ENCODE assay signal across 26 cellular contexts in the genomic region with DNA sequence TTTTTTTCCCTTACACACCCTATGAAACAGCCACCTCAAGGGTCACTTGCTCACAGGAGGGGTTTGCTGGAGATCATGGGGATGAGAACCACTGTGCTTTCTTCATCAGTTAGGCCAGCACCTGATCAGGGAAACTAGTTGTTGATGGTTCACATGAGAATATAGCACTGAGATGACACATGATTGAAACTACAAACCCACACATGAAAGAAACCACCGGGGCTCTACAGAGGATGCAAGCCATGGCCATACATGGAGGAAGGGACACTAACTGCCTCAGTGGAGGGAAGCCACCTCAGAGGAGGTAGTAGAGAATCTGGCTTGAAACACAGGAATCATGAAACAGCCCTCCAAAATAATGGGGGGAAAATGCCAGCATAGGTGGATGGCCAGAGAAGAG.
DNase-seq lines count a peak whose midpoint lies in the region; ATAC-seq lines count a peak whose summit lies in the region.
"Had no signal": no experiment of that assay in that cellular context is flagged by ENCODE, and none has a peak within 500 bp of the region (broad histone marks: within the 10 kb centered on the region; RNA-seq: fewer than 3 reads in every experiment).

No MANE protein-coding gene starts in this region.

- H3K9me3 Mint-ChIP-seq in activated CD4-positive, alpha-beta T cell treated with anti-CD3 and anti-CD28 coated beads for 36 hours (ENCODE audit: low read depth): no peaks in the 10 kb centered on the region
- no peaks in the 10 kb centered on the region for H3K9me3 Mint-ChIP-seq in activated CD4-positive, alpha-beta T cell treated with anti-CD3 and anti-CD28 coated beads, Interleukin-2, amount 10 ng/mL, durations not matched to agents 24 days and 14 days
- H3K9me3 Mint-ChIP-seq in activated T-helper 17 cell treated with anti-CD3 and anti-CD28 coated beads, Interleukin-2, amount 50 U/mL, for 72 hours: no peaks in the 10 kb centered on the region
- no peaks in the 10 kb centered on the region for H3K9me3 Mint-ChIP-seq in CD8-positive, alpha-beta memory T cell
- no peaks in the 10 kb centered on the region for H3K9me3 Mint-ChIP-seq in stimulated activated naive B cell treated with anti-CD40 and anti-IgM and Interleukin-4, amounts not matched to agents 10 μg/mL and 1 μg/mL and 100 μg/mL, for 72 hours
- H3K9me3 Mint-ChIP-seq: central memory CD8-positive, alpha-beta T cell had no signal

- CTCF ChIA-PET in activated CD4-positive, alpha-beta T cell treated with anti-CD3 and anti-CD28 coated beads for 36 hours (lab: Charles Lee): no interaction called here
- CTCF ChIA-PET in CD8-positive, alpha-beta memory T cell (lab: Charles Lee): no interaction called here

- POLR2A ChIA-PET in activated CD4-positive, alpha-beta T cell treated with anti-CD3 and anti-CD28 coated beads for 36 hours (lab: Charles Lee): no interaction called here
- POLR2A ChIA-PET in CD8-positive, alpha-beta memory T cell (lab: Charles Lee): no interaction called here

- no peak overlapping the region for H3K27ac ChIP-seq in CD8-positive, alpha-beta memory T cell (ENCODE audit: low read depth, low read length)
- H3K27ac ChIP-seq: ascending aorta, epithelial cell of prostate, foreskin keratinocyte, PC-9, upper lobe of left lung had no signal

- H3K36me3 ChIP-seq in CD8-positive, alpha-beta memory T cell (ENCODE audit: insufficient read depth, low read length): no peaks in the 10 kb centered on the region
- H3K36me3 ChIP-seq: ascending aorta, upper lobe of left lung had no signal

- no peak for DNase-seq in activated CD4-positive, alpha-beta T cell treated with anti-CD3 and anti-CD28 coated beads for 36 hours
- DNase-seq in activated CD4-positive, alpha-beta T cell treated with anti-CD3 and anti-CD28 coated beads, Interleukin-2, amount 10 ng/mL, durations not matched to agents 24 days and 14 days: no peak
- no peak for DNase-seq in CD8-positive, alpha-beta memory T cell
- DNase-seq in CD1c-positive myeloid dendritic cell (ENCODE audit: extremely low spot score): no peak
- DNase-seq in stimulated activated naive B cell treated with anti-CD40 and anti-IgM and Interleukin-4, amounts not matched to agents 10 μg/mL and 1 μg/mL and 100 μg/mL, for 72 hours: no peak
- DNase-seq: activated naive CD4-positive, alpha-beta T cell; AML-193; COR-L47; foreskin keratinocyte; GOT3; hippocampal formation; Kasumi-1; NCI-H1092; NCI-H2029 treated with DMSO at 0.1 percent for 48 hours; NCI-H446; PC-9; small intestine; stimulated activated CD4-positive, alpha-beta T cell treated with anti-CD3 and anti-CD28 coated beads, Interleukin-2, amount 100 ng/mL, for 48 hours; upper lobe of left lung had no signal

- H3K4me3 ChIP-seq in CD8-positive, alpha-beta memory T cell (ENCODE audit: low read length): no peak overlapping the region
- H3K4me3 ChIP-seq: ascending aorta, lung, PC-9, upper lobe of left lung had no signal

- ATAC-seq in activated CD4-positive, alpha-beta T cell treated with anti-CD3 and anti-CD28 coated beads for 36 hours: peak; percentile 30
- ATAC-seq in GM19351 (IDR thresholded peaks at IDR 0.05; ENCODE audit: unreplicated experiment) (peak; percentile 86), HG02678 (IDR thresholded peaks at IDR 0.05; ENCODE audit: unreplicated experiment) (peak; percentile 75)
- peak; percentile 85 for ATAC-seq in activated T-helper 17 cell treated with anti-CD3 and anti-CD28 coated beads, Interleukin-2, amount 50 U/mL, for 72 hours (replicated peaks)
- ATAC-seq in stimulated activated naive B cell treated with anti-CD40 and anti-IgM and Interleukin-4, amounts not matched to agents 10 μg/mL and 1 μg/mL and 100 μg/mL, for 72 hours (replicated peaks): no peak
- ATAC-seq: foreskin keratinocyte had no signal

- H3K9me3 ChIP-seq in CD8-positive, alpha-beta memory T cell (ENCODE audit: low read length): no peaks in the 10 kb centered on the region
- H3K9me3 ChIP-seq: ascending aorta, upper lobe of left lung had no signal

- no peak overlapping the region for H3K4me3 Mint-ChIP-seq in activated CD4-positive, alpha-beta T cell treated with anti-CD3 and anti-CD28 coated beads for 36 hours
- no peak overlapping the region for H3K4me3 Mint-ChIP-seq in activated CD4-positive, alpha-beta T cell treated with anti-CD3 and anti-CD28 coated beads, Interleukin-2, amount 10 ng/mL, durations not matched to agents 24 days and 14 days
- no peak overlapping the region for H3K4me3 Mint-ChIP-seq in activated T-helper 17 cell treated with anti-CD3 and anti-CD28 coated beads, Interleukin-2, amount 50 U/mL, for 72 hours
- H3K4me3 Mint-ChIP-seq in CD8-positive, alpha-beta memory T cell: no peak overlapping the region
- no peak overlapping the region for H3K4me3 Mint-ChIP-seq in stimulated activated naive B cell treated with anti-CD40 and anti-IgM and Interleukin-4, amounts not matched to agents 10 μg/mL and 1 μg/mL and 100 μg/mL, for 72 hours
- H3K4me3 Mint-ChIP-seq: central memory CD8-positive, alpha-beta T cell had no signal

- peaks cover 10% of the 10 kb centered on the region for H3K27me3 Mint-ChIP-seq in activated CD4-positive, alpha-beta T cell treated with anti-CD3 and anti-CD28 coated beads for 36 hours
- peaks cover 33% of the 10 kb centered on the region for H3K27me3 Mint-ChIP-seq in activated CD4-positive, alpha-beta T cell treated with anti-CD3 and anti-CD28 coated beads, Interleukin-2, amount 10 ng/mL, durations not matched to agents 24 days and 14 days
- H3K27me3 Mint-ChIP-seq in activated T-helper 17 cell treated with anti-CD3 and anti-CD28 coated beads, Interleukin-2, amount 50 U/mL, for 72 hours: peaks cover 20% of the 10 kb centered on the region
- H3K27me3 Mint-ChIP-seq in CD8-positive, alpha-beta memory T cell: peaks cover 28 to 38% of the 10 kb centered on the region in 2 donors
- H3K27me3 Mint-ChIP-seq in stimulated activated naive B cell treated with anti-CD40 and anti-IgM and Interleukin-4, amounts not matched to agents 10 μg/mL and 1 μg/mL and 100 μg/mL, for 72 hours: peaks cover 18 to 25% of the 10 kb centered on the region in 2 donors

- H3K27ac Mint-ChIP-seq in activated CD4-positive, alpha-beta T cell treated with anti-CD3 and anti-CD28 coated beads for 36 hours: no peak overlapping the region
- H3K27ac Mint-ChIP-seq in activated CD4-positive, alpha-beta T cell treated with anti-CD3 and anti-CD28 coated beads, Interleukin-2, amount 10 ng/mL, durations not matched to agents 24 days and 14 days: no peak overlapping the region
- no peak overlapping the region for H3K27ac Mint-ChIP-seq in activated T-helper 17 cell treated with anti-CD3 and anti-CD28 coated beads, Interleukin-2, amount 50 U/mL, for 72 hours
- H3K27ac Mint-ChIP-seq in CD8-positive, alpha-beta memory T cell: no peak overlapping the region
- H3K27ac Mint-ChIP-seq in stimulated activated naive B cell treated with anti-CD40 and anti-IgM and Interleukin-4, amounts not matched to agents 10 μg/mL and 1 μg/mL and 100 μg/mL, for 72 hours: no peak overlapping the region

- H3K4me1 Mint-ChIP-seq in activated CD4-positive, alpha-beta T cell treated with anti-CD3 and anti-CD28 coated beads for 36 hours: no peaks in the 10 kb centered on the region
- H3K4me1 Mint-ChIP-seq in activated CD4-positive, alpha-beta T cell treated with anti-CD3 and anti-CD28 coated beads, Interleukin-2, amount 10 ng/mL, durations not matched to agents 24 days and 14 days: peaks cover 8% of the 10 kb centered on the region
- H3K4me1 Mint-ChIP-seq in activated T-helper 17 cell treated with anti-CD3 and anti-CD28 coated beads, Interleukin-2, amount 50 U/mL, for 72 hours: no peaks in the 10 kb centered on the region
- H3K4me1 Mint-ChIP-seq in CD8-positive, alpha-beta memory T cell: no peaks in the 10 kb centered on the region
- H3K4me1 Mint-ChIP-seq in stimulated activated naive B cell treated with anti-CD40 and anti-IgM and Interleukin-4, amounts not matched to agents 10 μg/mL and 1 μg/mL and 100 μg/mL, for 72 hours: no peaks in the 10 kb centered on the region
- H3K4me1 Mint-ChIP-seq: central memory CD8-positive, alpha-beta T cell had no signal

- intact Hi-C loops in activated CD4-positive, alpha-beta T cell treated with anti-CD3 and anti-CD28 coated beads for 36 hours (cut with DNase I, micrococcal nuclease): no loop called here
- intact Hi-C loops in activated CD4-positive, alpha-beta T cell treated with anti-CD3 and anti-CD28 coated beads, Interleukin-2, amount 10 ng/mL, durations not matched to agents 24 days and 14 days (cut with micrococcal nuclease): no loop called here

- H3K27me3 ChIP-seq in CD8-positive, alpha-beta memory T cell (ENCODE audit: insufficient read depth, low read length, poor library complexity, severe bottlenecking): peaks cover 6% of the 10 kb centered on the region
- H3K27me3 ChIP-seq: ascending aorta, upper lobe of left lung had no signal

- no peaks in the 10 kb centered on the region for H3K4me1 ChIP-seq in CD8-positive, alpha-beta memory T cell (ENCODE audit: insufficient read depth, low read length)
- H3K4me1 ChIP-seq: ascending aorta, foreskin keratinocyte, upper lobe of left lung had no signal

- H3K36me3 Mint-ChIP-seq in activated CD4-positive, alpha-beta T cell treated with anti-CD3 and anti-CD28 coated beads for 36 hours (ENCODE audit: low read depth): no peaks in the 10 kb centered on the region
- no peaks in the 10 kb centered on the region for H3K36me3 Mint-ChIP-seq in activated CD4-positive, alpha-beta T cell treated with anti-CD3 and anti-CD28 coated beads, Interleukin-2, amount 10 ng/mL, durations not matched to agents 24 days and 14 days (ENCODE audit: low read depth)
- no peaks in the 10 kb centered on the region for H3K36me3 Mint-ChIP-seq in activated T-helper 17 cell treated with anti-CD3 and anti-CD28 coated beads, Interleukin-2, amount 50 U/mL, for 72 hours (ENCODE audit: low read depth)
- no peaks in the 10 kb centered on the region for H3K36me3 Mint-ChIP-seq in CD8-positive, alpha-beta memory T cell
- H3K36me3 Mint-ChIP-seq in stimulated activated naive B cell treated with anti-CD40 and anti-IgM and Interleukin-4, amounts not matched to agents 10 μg/mL and 1 μg/mL and 100 μg/mL, for 72 hours: no peaks in the 10 kb centered on the region

Comparison
In these comparisons a context has a peak if more than half of its experiments do, and no peak if none do; other contexts are left out.
1. ATAC-seq: peak in activated CD4-positive, alpha-beta T cell treated with anti-CD3 and anti-CD28 coated beads for 36 hours (single experiment), GM19351 (single experiment), HG02678 (single experiment) and activated T-helper 17 cell treated with anti-CD3 and anti-CD28 coated beads, Interleukin-2, amount 50 U/mL, for 72 hours (single experiment); none in stimulated activated naive B cell treated with anti-CD40 and anti-IgM and Interleukin-4, amounts not matched to agents 10 μg/mL and 1 μg/mL and 100 μg/mL, for 72 hours (0 of 2).